Comparison of ENCODE assay signal across 9 cellular contexts in genomic region chr19:51018745-51019543, GRCh38. TPM values are rescaled to one million over a fixed set of nuclear protein-coding genes. Genes with fewer than 3 reads are reported as not detected.
DNase-seq lines count a peak whose midpoint lies in the region; ATAC-seq and TF ChIP-seq lines count a peak whose summit lies in the region.
"Had no signal": no experiment of that assay in that cellular context is flagged by ENCODE, and none has a peak within 500 bp of the region (broad histone marks: within the 10 kb centered on the region; RNA-seq: fewer than 3 reads in every experiment).

No MANE protein-coding gene starts in this region.

- peak; percentile 29 for DNase-seq in stimulated activated CD4-positive, alpha-beta T cell treated with anti-CD3 and anti-CD28 coated beads, Interleukin-15, amount 100 ng/mL, for 24 hours
- DNase-seq in stimulated activated CD4-positive, alpha-beta T cell treated with anti-CD3 and anti-CD28 coated beads, Interleukin-12 subunit alpha, Interleukin-12 subunit beta, amount 100 ng/mL, for 4 hours = no peak
- DNase-seq in cerebellum (ENCODE audit: low spot score) = peak; percentile 14
- peak; percentile 57 for DNase-seq in lung (ENCODE audit: low spot score)
- no peak for DNase-seq in NCI-H524 treated with DMSO at 0.1 percent for 48 hours (lab: John Stamatoyannopoulos, UW)
- DNase-seq in mesenchymal stem cell = no peak
- no peak for DNase-seq in NCI-H1105 treated with DMSO at 0.1 percent for 48 hours (lab: John Stamatoyannopoulos, UW)
- DNase-seq: hippocampal formation had no signal

- peak; percentile 49 for ATAC-seq in lung (ENCODE audit: insufficient read depth, low FRiP score)
- ATAC-seq in HG02588 (IDR thresholded peaks at IDR 0.05; ENCODE audit: unreplicated experiment) = no peak

- H3K9me3 ChIP-seq in lung (ENCODE audit: control insufficient read depth in 2 of 2, insufficient read depth in 1 of 2, low read length in 1 of 2) = peaks cover 0 to 6% of the 10 kb centered on the region in 2 donors
- H3K9me3 ChIP-seq in mesenchymal stem cell (ENCODE audit: control insufficient read depth, low read length) = no peaks in the 10 kb centered on the region

- H3K4me1 ChIP-seq in lung (ENCODE audit: control insufficient read depth in 2 of 2, insufficient read depth in 2 of 2, low read length in 2 of 2) (peaks cover 0 to 10% of the 10 kb centered on the region in 2 donors), mesenchymal stem cell (ENCODE audit: control insufficient read depth, insufficient read depth, low read depth, low read length) (peaks cover 12% of the 10 kb centered on the region)

- no peak overlapping the region for H2AFZ ChIP-seq in mesenchymal stem cell (ENCODE audit: low read depth, low read length)

- no peak for TF ChIP-seq CTCF in lung (IDR thresholded peaks at IDR 0.05; ENCODE audit: control extremely low read depth, extremely low read depth)

- H4K8ac ChIP-seq in mesenchymal stem cell (ENCODE audit: low read length) = no peak overlapping the region

- H2BK5ac ChIP-seq in mesenchymal stem cell (ENCODE audit: low read depth, low read length, poor library complexity, severe bottlenecking) = no peak overlapping the region

- no peak overlapping the region for H2BK120ac ChIP-seq in mesenchymal stem cell (ENCODE audit: low read depth, low read length)

- H3K4me3 ChIP-seq in lung (no peak overlapping the region), mesenchymal stem cell (ENCODE audit: insufficient read depth in 1 of 2, low read depth in 1 of 2, low read length in 2 of 2) (no peak overlapping the region)

- no peak overlapping the region for H3K9ac ChIP-seq in mesenchymal stem cell (ENCODE audit: low read length)

- H2AK5ac ChIP-seq in mesenchymal stem cell (ENCODE audit: low read length, severe bottlenecking) = no peak overlapping the region

- no peaks in the 10 kb centered on the region for H3K36me3 ChIP-seq in lung (ENCODE audit: control insufficient read depth in 2 of 2, insufficient read depth in 2 of 2, low read length in 2 of 2)
- peaks cover 0 to 4% of the 10 kb centered on the region in 2 experiments for H3K36me3 ChIP-seq in mesenchymal stem cell (ENCODE audit: control insufficient read depth in 1 of 2, insufficient read depth in 2 of 2, low read depth in 1 of 2, low read length in 2 of 2)

- H2BK15ac ChIP-seq in mesenchymal stem cell (ENCODE audit: low read depth, poor library complexity, severe bottlenecking) = no peak overlapping the region

- H3K79me1 ChIP-seq in mesenchymal stem cell (replicated peaks; ENCODE audit: low read length, poor library complexity, severe bottlenecking) = no peaks in the 10 kb centered on the region

- 1 to 3% methylated on average over 64 to 68 of the region's 68 CpGs for WGBS in lung, 2 donors
- WGBS in mesenchymal stem cell = 2% methylated on average over 44 of the region's 68 CpGs

- H3K27ac ChIP-seq in lung (ENCODE audit: low read depth in 1 of 2, low read length in 1 of 2) (no peak overlapping the region), mesenchymal stem cell (ENCODE audit: low read length, poor library complexity, severe bottlenecking) (no peak overlapping the region)

- H3K14ac ChIP-seq in mesenchymal stem cell (ENCODE audit: low read length in 2 of 2) = no peak overlapping the region

- H4K91ac ChIP-seq in mesenchymal stem cell (ENCODE audit: low read length) = no peak overlapping the region

- H3K4me2 ChIP-seq in mesenchymal stem cell (ENCODE audit: low read length, poor library complexity, severe bottlenecking) = no peak overlapping the region

- H3K18ac ChIP-seq in mesenchymal stem cell (ENCODE audit: low read depth in 1 of 2, low read length in 2 of 2) = no peak overlapping the region

- H2BK12ac ChIP-seq in mesenchymal stem cell (ENCODE audit: low read length in 2 of 2) = no peak overlapping the region

- no peak overlapping the region for H3K23ac ChIP-seq in mesenchymal stem cell (ENCODE audit: low read length in 2 of 2)

- H3K4ac ChIP-seq in mesenchymal stem cell (ENCODE audit: low read depth in 1 of 2, low read length in 2 of 2) = no peak overlapping the region

- H3K27me3 ChIP-seq in lung (ENCODE audit: control insufficient read depth, insufficient read depth) (peaks cover 2% of the 10 kb centered on the region), mesenchymal stem cell (ENCODE audit: control insufficient read depth in 1 of 2, insufficient read depth in 1 of 2, low read length in 2 of 2) (peaks cover 37 to 71% of the 10 kb centered on the region in 2 experiments)

RNA-seq across cellular contexts. Expression of gene KLK10, which starts 0.6 kb away (rescaled TPM):
- total RNA-seq in cerebellum (1.3 TPM), lung (10 to 100 TPM in 1 of 2 donors, 1 to 10 TPM in 1; 9.8 to 24.3 TPM)
- 10 to 100 TPM; 15.5 to 34.2 TPM for polyA plus RNA-seq in lung
- polyA plus RNA-seq in mesenchymal stem cell (2013, experiment 1 of 2) = not detected
- not detected for polyA plus RNA-seq in mesenchymal stem cell (2013, experiment 2 of 2)

RNA-seq across cellular contexts. Expression of gene KLK11, which starts 7.5 kb away (rescaled TPM):
- total RNA-seq in cerebellum (not detected), lung (10 to 100 TPM; 14.1 to 38.6 TPM)
- 10 to 100 TPM; 15.3 to 23.6 TPM for polyA plus RNA-seq in lung
- polyA plus RNA-seq in mesenchymal stem cell (2013, experiment 1 of 2) = not detected
- polyA plus RNA-seq in mesenchymal stem cell (2013, experiment 2 of 2) = not detected

RNA-seq across cellular contexts. Expression of gene KLK12, which starts 15.9 kb away (rescaled TPM):
- not detected for total RNA-seq in cerebellum
- total RNA-seq in lung = 10 to 100 TPM in 1 of 2 donors, 1 to 10 TPM in 1; 7.3 to 14.4 TPM
- polyA plus RNA-seq in lung = 1 to 10 TPM; 1.9 to 9.5 TPM
- not detected for polyA plus RNA-seq in mesenchymal stem cell (2013, experiment 1 of 2)
- polyA plus RNA-seq in mesenchymal stem cell (2013, experiment 2 of 2) = not detected

RNA-seq across cellular contexts. Expression of gene KLK8, which starts 17.5 kb away (rescaled TPM):
- not detected for total RNA-seq in cerebellum
- not detected for total RNA-seq in lung
- polyA plus RNA-seq in lung = under 1 TPM; 0.39 to 0.74 TPM
- not detected for polyA plus RNA-seq in mesenchymal stem cell (2013, experiment 1 of 2)
- polyA plus RNA-seq in mesenchymal stem cell (2013, experiment 2 of 2) = not detected

RNA-seq across cellular contexts. Expression of gene KLK7, which starts 35.2 kb away (rescaled TPM):
- total RNA-seq in cerebellum = not detected
- under 1 TPM in 1 of 2 donors, not detected in 1; 0.31 TPM for total RNA-seq in lung
- polyA plus RNA-seq in lung = under 1 TPM; 0.05 to 0.14 TPM
- polyA plus RNA-seq in mesenchymal stem cell (2013, experiment 1 of 2) = not detected
- polyA plus RNA-seq in mesenchymal stem cell (2013, experiment 2 of 2) = not detected

Comparison
In these comparisons a context has a peak if more than half of its experiments do, and no peak if none do; other contexts are left out.
1. DNase-seq: peak in stimulated activated CD4-positive, alpha-beta T cell treated with anti-CD3 and anti-CD28 coated beads, Interleukin-15, amount 100 ng/mL, for 24 hours (single experiment), cerebellum (single experiment) and lung (single experiment); none in stimulated activated CD4-positive, alpha-beta T cell treated with anti-CD3 and anti-CD28 coated beads, Interleukin-12 subunit alpha, Interleukin-12 subunit beta, amount 100 ng/mL, for 4 hours (single experiment), NCI-H524 treated with DMSO at 0.1 percent for 48 hours (single experiment), mesenchymal stem cell (single experiment) and NCI-H1105 treated with DMSO at 0.1 percent for 48 hours (single experiment).
2. RNA of gene KLK11, which starts 7.5 kb away (total RNA-seq): 14.1 to 38.6 TPM in lung; not detected in cerebellum (single experiment); every median in the first group is over 10 times any median in the second.